Comparison of ENCODE assay signal across 1 cellular context in genomic region chr1:30919025-30919881, GRCh38.
TF ChIP-seq lines count a peak whose summit lies in the region.

No MANE protein-coding gene starts in this region.

TF ChIP-seq in K562, 482 proteins besides CTCF, POLR2A, EP300 and RAD21 (continued from another document and continues in another):
- TF ChIP-seq EZH2 (IDR thresholded peaks at IDR 0.05; ENCODE audit: borderline replicate concordance, low read depth, low read length) = no peak
- TF ChIP-seq ZNF707 (CRISPR knock-in tag; conservative IDR thresholded peaks at IDR 0.05) = no peak
- no peak for TF ChIP-seq SNAPC5 (CRISPR knock-in tag; IDR thresholded peaks at IDR 0.05)
- TF ChIP-seq ZNF398 (CRISPR knock-in tag; IDR thresholded peaks at IDR 0.05) = no peak
- peak; percentile 74 for TF ChIP-seq EP400 (IDR thresholded peaks at IDR 0.05)
- TF ChIP-seq ZNF184 (CRISPR knock-in tag; IDR thresholded peaks at IDR 0.05) = no peak
- TF ChIP-seq IRF1 (CRISPR knock-in tag; IDR thresholded peaks at IDR 0.05; ENCODE audit: borderline replicate concordance) = no peak
- peak; percentile 71 for TF ChIP-seq TAF7 (tag; IDR thresholded peaks at IDR 0.05)
- TF ChIP-seq ILK (tag; IDR thresholded peaks at IDR 0.05; ENCODE audit: borderline replicate concordance, low read depth) = no peak
- no peak for TF ChIP-seq STAT6 (CRISPR knock-in tag; IDR thresholded peaks at IDR 0.05)
- TF ChIP-seq TRIM28 (IDR thresholded peaks at IDR 0.05) = no peak; the same call in none of the 2 replicates
- no peak for TF ChIP-seq PHF20 (IDR thresholded peaks at IDR 0.05; ENCODE audit: partially characterized antibody)
- TF ChIP-seq ZFX (CRISPR knock-in tag; IDR thresholded peaks at IDR 0.05) = peak; percentile 66
- peak; percentile 91 for TF ChIP-seq ESRRA (IDR thresholded peaks at IDR 0.05; ENCODE audit: borderline replicate concordance, low read depth)
- peak; percentile 91 for TF ChIP-seq NFE2L1 (tag; IDR thresholded peaks at IDR 0.05; ENCODE audit: borderline replicate concordance, low read depth)
- TF ChIP-seq SP2 (IDR thresholded peaks at IDR 0.05; ENCODE audit: extremely low read depth, low read depth, low read length, poor library complexity, severe bottlenecking) = no peak
- TF ChIP-seq FOXK1 (CRISPR knock-in tag; IDR thresholded peaks at IDR 0.05; ENCODE audit: borderline replicate concordance) = peak; percentile 64; the same call in 1 of the 2 replicates
- peak; percentile 59 for TF ChIP-seq RAD51 (IDR thresholded peaks at IDR 0.05; ENCODE audit: borderline replicate concordance, low read depth)
- TF ChIP-seq PTBP1 (IDR thresholded peaks at IDR 0.05; ENCODE audit: low read depth, low read length) = no peak
- 0 out of 2 replicates have a peak, but pooled peaks have one; percentile 53 for TF ChIP-seq ZC3H11A (IDR thresholded peaks at IDR 0.05; ENCODE audit: low read depth, low read length)
- no peak for TF ChIP-seq ZNF146 (CRISPR knock-in tag; IDR thresholded peaks at IDR 0.05; ENCODE audit: unreplicated experiment)
- no peak for TF ChIP-seq CREB5 (CRISPR knock-in tag; IDR thresholded peaks at IDR 0.05)
- peak; percentile 48 for TF ChIP-seq PKNOX1 (IDR thresholded peaks at IDR 0.05)
- TF ChIP-seq CCNT2 (IDR thresholded peaks at IDR 0.05; ENCODE audit: borderline replicate concordance, extremely low read depth, insufficient read length, low read depth, low read length) = peak; percentile 34
- TF ChIP-seq SRSF9 (IDR thresholded peaks at IDR 0.05; ENCODE audit: borderline replicate concordance, low read depth, low read length) = no peak
- no peak for TF ChIP-seq ZNF57 (CRISPR knock-in tag; IDR thresholded peaks at IDR 0.05)
- peak; percentile 93 for TF ChIP-seq SMARCE1 (IDR thresholded peaks at IDR 0.05)
- no peak for TF ChIP-seq YBX1 (IDR thresholded peaks at IDR 0.05)
- peak; percentile 79 for TF ChIP-seq CREM (IDR thresholded peaks at IDR 0.05; ENCODE audit: low read depth)
- no peak for TF ChIP-seq PHB (CRISPR knock-in tag; IDR thresholded peaks at IDR 0.05)
- TF ChIP-seq SMAD2 (IDR thresholded peaks at IDR 0.05; ENCODE audit: low read depth, low read length) = no peak
- peak; percentile 14; the same call in 1 of the 2 replicates for TF ChIP-seq PHB2 (IDR thresholded peaks at IDR 0.05; ENCODE audit: low read depth)
- TF ChIP-seq ZNF668 (CRISPR knock-in tag; IDR thresholded peaks at IDR 0.05) = no peak
- TF ChIP-seq ETV1 (tag; conservative IDR thresholded peaks at IDR 0.05; ENCODE audit: low read depth) = peak; percentile 2; the same call in 1 of the 2 replicates
- no peak for TF ChIP-seq ZBTB33 (CRISPR knock-in tag; IDR thresholded peaks at IDR 0.05)
- TF ChIP-seq RBBP5 (IDR thresholded peaks at IDR 0.05; ENCODE audit: borderline replicate concordance, insufficient read depth, low read length, poor library complexity, severe bottlenecking) = peak; percentile 86
- TF ChIP-seq NELFE (IDR thresholded peaks at IDR 0.05; ENCODE audit: insufficient read depth, insufficient read length) = no peak
- no peak for TF ChIP-seq ZNF76 (CRISPR knock-in tag; IDR thresholded peaks at IDR 0.05; ENCODE audit: borderline replicate concordance)
- no peak for TF ChIP-seq NR3C1 (CRISPR knock-in tag; IDR thresholded peaks at IDR 0.05)
- TF ChIP-seq CTBP1 (IDR thresholded peaks at IDR 0.05; ENCODE audit: borderline replicate concordance) = peak; percentile 74; the same call in 1 of the 2 replicates
- no peak for TF ChIP-seq ESRRB (CRISPR knock-in tag; IDR thresholded peaks at IDR 0.05; ENCODE audit: borderline replicate concordance)
- TF ChIP-seq MTA3 (IDR thresholded peaks at IDR 0.05; ENCODE audit: borderline replicate concordance) = peak; percentile 79
- TF ChIP-seq CREB3 (tag; conservative IDR thresholded peaks at IDR 0.05; ENCODE audit: low read depth) = no peak
- TF ChIP-seq ZNF316 (IDR thresholded peaks at IDR 0.05) = peak; percentile 100
- peak; percentile 74; the same call in 1 of the 2 replicates for TF ChIP-seq NR2C1 (IDR thresholded peaks at IDR 0.05)
- peak; percentile 77 for TF ChIP-seq NR2C1 (tag; IDR thresholded peaks at IDR 0.05)
- TF ChIP-seq PPARD (CRISPR knock-in tag; IDR thresholded peaks at IDR 0.05) = no peak
- no peak for TF ChIP-seq U2AF1 (optimal IDR thresholded peaks at IDR 0.05; ENCODE audit: low read depth, low read length)
- TF ChIP-seq ERF (CRISPR knock-in tag; IDR thresholded peaks at IDR 0.05) = no peak
- TF ChIP-seq IRF9 (tag; IDR thresholded peaks at IDR 0.05) = 0 out of 2 replicates have a peak, but pooled peaks have one; percentile 18
- TF ChIP-seq XRCC4 (IDR thresholded peaks at IDR 0.05; ENCODE audit: extremely low read depth, insufficient read depth, insufficient read length) = no peak
- no peak for TF ChIP-seq ZNF174 (CRISPR knock-in tag; IDR thresholded peaks at IDR 0.05)
- TF ChIP-seq ZMIZ1 (IDR thresholded peaks at IDR 0.05; ENCODE audit: low read depth in 2 of 2, low read length in 2 of 2) = peak in 1 of 2 experiments; percentile 47; a peak in 1 of 4 replicates
- no peak for TF ChIP-seq ASH1L (IDR thresholded peaks at IDR 0.05; ENCODE audit: borderline replicate concordance, low read depth, partially characterized antibody)
- peak; percentile 53; the same call in 1 of the 2 replicates for TF ChIP-seq ELF1 (tag; IDR thresholded peaks at IDR 0.05)
- TF ChIP-seq TGIF2 (CRISPR knock-in tag; IDR thresholded peaks at IDR 0.05) = no peak
